Comparison of ENCODE assay signal across 25 cellular contexts in genomic region chr1:174666248-174666647, GRCh38.
A peak's percentile ranks its signal among the peaks of the same experiment; 100 is the strongest.
DNase-seq lines count a peak whose midpoint lies in the region; ATAC-seq, FAIRE-seq and TF ChIP-seq lines count a peak whose summit lies in the region.
"Had no signal": no experiment of that assay in that cellular context is flagged by ENCODE, and none has a peak within 500 bp of the region (broad histone marks: within the 10 kb centered on the region; RNA-seq: fewer than 3 reads in every experiment).

No MANE protein-coding gene starts in this region.

- H3K27ac ChIP-seq in liver (ENCODE audit: low read depth in 1 of 2, low read length in 2 of 2) (peak overlapping the region; percentile 20 to 23), WERI-Rb-1 (no peak overlapping the region), spleen (no peak overlapping the region)
- H3K27ac ChIP-seq: BLaER1 had no signal

- peak in 1 of 2 donors; percentile 25 for TF ChIP-seq RAD21 in liver (IDR thresholded peaks at IDR 0.05)

- whole genome bisulfite sequencing in liver = 26% methylated on average over 3 of the region's 3 CpGs
- WGBS in spleen, 5 donors = 90 to 95% (median 93%) methylated on average over 3 of the region's 3 CpGs

- FAIRE-seq in GM12892 (lab: Jason Lieb, UNC) = peak; percentile 63
- FAIRE-seq: A204.1, GM12878, GM19239 had no signal

- ATAC-seq in left lobe of liver (peak; percentile 76), HG03108 (IDR thresholded peaks at IDR 0.05; ENCODE audit: unreplicated experiment) (no peak)
- ATAC-seq: GM12878 had no signal

- peaks cover 0 to 7% (median 5%) of the 10 kb centered on the region in 4 donors for H3K4me1 ChIP-seq in liver (ENCODE audit: control insufficient read depth in 4 of 4, insufficient read depth in 4 of 4, low read length in 3 of 4)
- H3K4me1 ChIP-seq in spleen = no peaks in the 10 kb centered on the region
- H3K4me1 ChIP-seq: BE2C, BLaER1 had no signal

- no peak overlapping the region for H3K9ac ChIP-seq in liver (ENCODE audit: low read depth in 1 of 2, low read length in 2 of 2)
- H3K9ac ChIP-seq: BLaER1 had no signal

- TF ChIP-seq POLR2A in GM12892 (IDR thresholded peaks at IDR 0.05; ENCODE audit: low read depth, low read length) (no peak), spleen (IDR thresholded peaks at IDR 0.05) (no peak)

- H3K9me3 ChIP-seq in liver (ENCODE audit: control insufficient read depth in 4 of 4, low read length in 3 of 4) = peaks cover 0 to 3% (median 0%) of the 10 kb centered on the region in 4 donors
- H3K9me3 ChIP-seq in WERI-Rb-1 (ENCODE audit: severe bottlenecking) = no peaks in the 10 kb centered on the region
- H3K9me3 ChIP-seq in spleen = peaks cover 7 to 38% (median 32%) of the 10 kb centered on the region in 8 donors
- H3K9me3 ChIP-seq: BE2C had no signal

- H3K27me3 ChIP-seq in liver (ENCODE audit: control insufficient read depth in 4 of 4, insufficient read depth in 4 of 4, low read length in 3 of 4) (no peaks in the 10 kb centered on the region), WERI-Rb-1 (ENCODE audit: insufficient read depth, low read depth, severe bottlenecking) (no peaks in the 10 kb centered on the region), spleen (replicated peaks in 1 of 7) (no peaks in the 10 kb centered on the region)
- H3K27me3 ChIP-seq: BE2C, BLaER1 had no signal

- no peak for TF ChIP-seq CTCF in liver (IDR thresholded peaks at IDR 0.05; ENCODE audit: low read depth, low read length, missing input control)
- no peak for TF ChIP-seq CTCF in WERI-Rb-1 (IDR thresholded peaks at IDR 0.05; ENCODE audit: low read depth, low read length)
- no peak for TF ChIP-seq CTCF in spleen (IDR thresholded peaks at IDR 0.05 in 8 of 11, conservative IDR thresholded peaks at IDR 0.05 in 3 of 11)

- H3K4me3 ChIP-seq in liver (ENCODE audit: low read depth in 1 of 3, low read length in 3 of 3) (no peak overlapping the region), WERI-Rb-1 (ENCODE audit: low read depth, low read length) (no peak overlapping the region), spleen (no peak overlapping the region)
- H3K4me3 ChIP-seq: BLaER1, GM12878 had no signal

- DNase-seq in GM12892 (ENCODE audit: insufficient read length) (no peak), left lobe of liver (ENCODE audit: low spot score) (no peak), WERI-Rb-1 (no peak), spleen (no peak)
- DNase-seq: 8988T; ACHN; BE2C; C1 segment of cervical spinal cord; CD4-positive, alpha-beta memory T cell; CD4-positive, CD25-positive, alpha-beta regulatory T cell; CD8-positive, alpha-beta memory T cell; COR-L47; DMS 273 treated with DMSO at 0.1 percent for 48 hours; DMS153; DMS53; DMS79; DND-41; EL; GDM1 had no signal

- H3K36me3 ChIP-seq in liver (ENCODE audit: control insufficient read depth in 4 of 4, insufficient read depth in 3 of 4, low read depth in 1 of 4, low read length in 3 of 4) (no peaks in the 10 kb centered on the region), WERI-Rb-1 (no peaks in the 10 kb centered on the region), spleen (peaks cover 0 to 3% (median 0%) of the 10 kb centered on the region in 6 donors)
- H3K36me3 ChIP-seq: BE2C, BLaER1 had no signal

- intact Hi-C loops in spleen (cut with DNase I; ENCODE audit: low total_unique reads) = no loop called here

TF ChIP-seq in liver, 16 proteins besides CTCF, POLR2A, EP300 and RAD21:
- no peak for TF ChIP-seq GABPA (IDR thresholded peaks at IDR 0.05 in 1 of 2, conservative IDR thresholded peaks at IDR 0.05 in 1 of 2)
- peak; percentile 40 to 67 for TF ChIP-seq RXRA (IDR thresholded peaks at IDR 0.05)
- TF ChIP-seq FOXA1 (IDR thresholded peaks at IDR 0.05) = peak; percentile 71
- TF ChIP-seq EGR1 (IDR thresholded peaks at IDR 0.05; ENCODE audit: low read depth in 2 of 2) = no peak
- TF ChIP-seq ZBTB33 (IDR thresholded peaks at IDR 0.05) = no peak
- TF ChIP-seq, protein P1, sequence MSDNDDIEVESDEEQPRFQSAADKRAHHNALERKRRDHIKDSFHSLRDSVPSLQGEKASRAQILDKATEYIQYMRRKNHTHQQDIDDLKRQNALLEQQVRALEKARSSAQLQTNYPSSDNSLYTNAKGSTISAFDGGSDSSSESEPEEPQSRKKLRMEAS (IDR thresholded peaks at IDR 0.05) = peak; percentile 27
- TF ChIP-seq FOXA2 (IDR thresholded peaks at IDR 0.05) = peak; percentile 78
- TF ChIP-seq HNF4A (conservative IDR thresholded peaks at IDR 0.05) = peak; percentile 44 to 70
- peak; percentile 58 for TF ChIP-seq SP1 (IDR thresholded peaks at IDR 0.05)
- peak; percentile 52 for TF ChIP-seq YY1 (IDR thresholded peaks at IDR 0.05)
- no peak for TF ChIP-seq JUND (IDR thresholded peaks at IDR 0.05)
- TF ChIP-seq, protein P2, sequence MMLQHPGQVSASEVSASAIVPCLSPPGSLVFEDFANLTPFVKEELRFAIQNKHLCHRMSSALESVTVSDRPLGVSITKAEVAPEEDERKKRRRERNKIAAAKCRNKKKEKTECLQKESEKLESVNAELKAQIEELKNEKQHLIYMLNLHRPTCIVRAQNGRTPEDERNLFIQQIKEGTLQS (IDR thresholded peaks at IDR 0.05) = no peak
- no peak for TF ChIP-seq HNF4G (IDR thresholded peaks at IDR 0.05)
- TF ChIP-seq, protein P3, sequence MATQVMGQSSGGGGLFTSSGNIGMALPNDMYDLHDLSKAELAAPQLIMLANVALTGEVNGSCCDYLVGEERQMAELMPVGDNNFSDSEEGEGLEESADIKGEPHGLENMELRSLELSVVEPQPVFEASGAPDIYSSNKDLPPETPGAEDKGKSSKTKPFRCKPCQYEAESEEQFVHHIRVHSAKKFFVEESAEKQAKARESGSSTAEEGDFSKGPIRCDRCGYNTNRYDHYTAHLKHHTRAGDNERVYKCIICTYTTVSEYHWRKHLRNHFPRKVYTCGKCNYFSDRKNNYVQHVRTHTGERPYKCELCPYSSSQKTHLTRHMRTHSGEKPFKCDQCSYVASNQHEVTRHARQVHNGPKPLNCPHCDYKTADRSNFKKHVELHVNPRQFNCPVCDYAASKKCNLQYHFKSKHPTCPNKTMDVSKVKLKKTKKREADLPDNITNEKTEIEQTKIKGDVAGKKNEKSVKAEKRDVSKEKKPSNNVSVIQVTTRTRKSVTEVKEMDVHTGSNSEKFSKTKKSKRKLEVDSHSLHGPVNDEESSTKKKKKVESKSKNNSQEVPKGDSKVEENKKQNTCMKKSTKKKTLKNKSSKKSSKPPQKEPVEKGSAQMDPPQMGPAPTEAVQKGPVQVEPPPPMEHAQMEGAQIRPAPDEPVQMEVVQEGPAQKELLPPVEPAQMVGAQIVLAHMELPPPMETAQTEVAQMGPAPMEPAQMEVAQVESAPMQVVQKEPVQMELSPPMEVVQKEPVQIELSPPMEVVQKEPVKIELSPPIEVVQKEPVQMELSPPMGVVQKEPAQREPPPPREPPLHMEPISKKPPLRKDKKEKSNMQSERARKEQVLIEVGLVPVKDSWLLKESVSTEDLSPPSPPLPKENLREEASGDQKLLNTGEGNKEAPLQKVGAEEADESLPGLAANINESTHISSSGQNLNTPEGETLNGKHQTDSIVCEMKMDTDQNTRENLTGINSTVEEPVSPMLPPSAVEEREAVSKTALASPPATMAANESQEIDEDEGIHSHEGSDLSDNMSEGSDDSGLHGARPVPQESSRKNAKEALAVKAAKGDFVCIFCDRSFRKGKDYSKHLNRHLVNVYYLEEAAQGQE (IDR thresholded peaks at IDR 0.05) = peak; percentile 38
- no peak for TF ChIP-seq NR2F2 (IDR thresholded peaks at IDR 0.05)
- TF ChIP-seq TAF1 (conservative IDR thresholded peaks at IDR 0.05) = no peak

Comparison
In these comparisons a context has a peak if more than half of its experiments do, and no peak if none do; other contexts are left out.
1. H3K27ac ChIP-seq: peak in liver (2 of 2); none in WERI-Rb-1 (single experiment) and spleen (0 of 8).